21 cellular contexts compared by ENCODE assay signal in genomic region chr10:79628083-79628482, GRCh38. TPM values are rescaled to one million over a fixed set of nuclear protein-coding genes. Genes with fewer than 3 reads are reported as not detected.
"Had no signal": no experiment of that assay in that cellular context is flagged by ENCODE, and none has a peak within 500 bp of the region (broad histone marks: within the 10 kb centered on the region; RNA-seq: fewer than 3 reads in every experiment).

No MANE protein-coding gene starts in this region.

- H3K27me3 ChIP-seq: SJSA1 had no signal

- H3K4me1 ChIP-seq: SJSA1 had no signal

- H3K4me3 ChIP-seq: SJSA1, SK-N-MC had no signal

- H3K36me3 ChIP-seq: SJSA1 had no signal

- DNase-seq: KBM-7, NCI-H1092, NCI-H1105 treated with DMSO at 0.1 percent for 48 hours, NCI-H1417 treated with DMSO at 0.1 percent for 48 hours, NCI-H146, NCI-H1694 treated with DMSO at 0.1 percent for 48 hours, NCI-H1930, NCI-H2171 treated with DMSO at 0.1 percent for 48 hours, NCI-H345, NCI-H446 treated with DMSO at 0.1 percent for 48 hours, NCI-H524 treated with DMSO at 0.1 percent for 48 hours, NCI-H69, NCI-H774, Right ventricle myocardium superior, RPMI8226, SIG-M5 had no signal

- H3K27ac ChIP-seq: SJSA1, SK-N-MC had no signal

RNA-seq across cellular contexts. Expression of gene SFTPA1, which starts 17.3 kb away (rescaled TPM):
- total RNA-seq: HT-29, LHCN-M2, MCF 10A, SJSA1 had no signal
